1 cellular context compared by ENCODE assay signal in the genomic region with DNA sequence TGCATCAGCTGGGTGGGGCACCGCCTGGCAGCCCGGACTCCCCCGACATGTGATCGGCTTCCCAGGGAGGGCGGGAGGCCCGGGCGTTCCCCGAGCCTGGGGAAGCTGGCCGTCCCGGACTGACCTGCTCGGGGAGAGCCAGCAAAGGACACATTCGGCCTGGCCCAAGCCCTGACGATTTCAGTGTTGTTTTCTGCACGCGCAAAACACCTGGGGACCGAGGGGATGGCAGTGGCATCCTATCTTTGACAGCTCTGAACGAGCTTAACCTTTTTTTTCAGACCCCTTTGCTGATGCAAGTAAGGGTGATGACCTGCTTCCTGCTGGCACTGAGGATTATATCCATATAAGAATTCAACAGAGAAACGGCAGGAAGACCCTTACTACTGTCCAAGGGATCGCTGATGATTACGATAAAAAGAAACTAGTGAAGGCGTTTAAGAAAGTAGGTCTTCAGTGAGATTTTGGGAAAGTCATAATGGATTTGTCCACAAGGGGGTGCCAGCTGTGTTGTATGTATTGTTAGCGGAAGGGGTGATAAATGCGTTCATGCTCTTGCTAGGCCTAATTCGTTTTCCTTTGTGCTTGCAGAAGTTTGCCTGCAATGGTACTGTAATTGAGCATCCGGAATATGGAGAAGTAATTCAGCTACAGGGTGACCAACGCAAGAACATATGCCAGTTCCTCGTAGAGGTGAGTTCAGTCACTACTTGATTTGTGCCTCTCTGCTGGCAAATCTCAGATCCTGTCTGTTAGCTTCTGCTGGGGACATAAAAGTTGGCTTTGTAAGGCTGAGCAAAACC.
TF ChIP-seq lines count a peak whose summit lies in the region.

No MANE protein-coding gene starts in this region.

TF ChIP-seq in HepG2, 621 proteins besides CTCF, POLR2A, EP300 and RAD21 (continued from another document and continues in another):
- TF ChIP-seq, protein P1, sequence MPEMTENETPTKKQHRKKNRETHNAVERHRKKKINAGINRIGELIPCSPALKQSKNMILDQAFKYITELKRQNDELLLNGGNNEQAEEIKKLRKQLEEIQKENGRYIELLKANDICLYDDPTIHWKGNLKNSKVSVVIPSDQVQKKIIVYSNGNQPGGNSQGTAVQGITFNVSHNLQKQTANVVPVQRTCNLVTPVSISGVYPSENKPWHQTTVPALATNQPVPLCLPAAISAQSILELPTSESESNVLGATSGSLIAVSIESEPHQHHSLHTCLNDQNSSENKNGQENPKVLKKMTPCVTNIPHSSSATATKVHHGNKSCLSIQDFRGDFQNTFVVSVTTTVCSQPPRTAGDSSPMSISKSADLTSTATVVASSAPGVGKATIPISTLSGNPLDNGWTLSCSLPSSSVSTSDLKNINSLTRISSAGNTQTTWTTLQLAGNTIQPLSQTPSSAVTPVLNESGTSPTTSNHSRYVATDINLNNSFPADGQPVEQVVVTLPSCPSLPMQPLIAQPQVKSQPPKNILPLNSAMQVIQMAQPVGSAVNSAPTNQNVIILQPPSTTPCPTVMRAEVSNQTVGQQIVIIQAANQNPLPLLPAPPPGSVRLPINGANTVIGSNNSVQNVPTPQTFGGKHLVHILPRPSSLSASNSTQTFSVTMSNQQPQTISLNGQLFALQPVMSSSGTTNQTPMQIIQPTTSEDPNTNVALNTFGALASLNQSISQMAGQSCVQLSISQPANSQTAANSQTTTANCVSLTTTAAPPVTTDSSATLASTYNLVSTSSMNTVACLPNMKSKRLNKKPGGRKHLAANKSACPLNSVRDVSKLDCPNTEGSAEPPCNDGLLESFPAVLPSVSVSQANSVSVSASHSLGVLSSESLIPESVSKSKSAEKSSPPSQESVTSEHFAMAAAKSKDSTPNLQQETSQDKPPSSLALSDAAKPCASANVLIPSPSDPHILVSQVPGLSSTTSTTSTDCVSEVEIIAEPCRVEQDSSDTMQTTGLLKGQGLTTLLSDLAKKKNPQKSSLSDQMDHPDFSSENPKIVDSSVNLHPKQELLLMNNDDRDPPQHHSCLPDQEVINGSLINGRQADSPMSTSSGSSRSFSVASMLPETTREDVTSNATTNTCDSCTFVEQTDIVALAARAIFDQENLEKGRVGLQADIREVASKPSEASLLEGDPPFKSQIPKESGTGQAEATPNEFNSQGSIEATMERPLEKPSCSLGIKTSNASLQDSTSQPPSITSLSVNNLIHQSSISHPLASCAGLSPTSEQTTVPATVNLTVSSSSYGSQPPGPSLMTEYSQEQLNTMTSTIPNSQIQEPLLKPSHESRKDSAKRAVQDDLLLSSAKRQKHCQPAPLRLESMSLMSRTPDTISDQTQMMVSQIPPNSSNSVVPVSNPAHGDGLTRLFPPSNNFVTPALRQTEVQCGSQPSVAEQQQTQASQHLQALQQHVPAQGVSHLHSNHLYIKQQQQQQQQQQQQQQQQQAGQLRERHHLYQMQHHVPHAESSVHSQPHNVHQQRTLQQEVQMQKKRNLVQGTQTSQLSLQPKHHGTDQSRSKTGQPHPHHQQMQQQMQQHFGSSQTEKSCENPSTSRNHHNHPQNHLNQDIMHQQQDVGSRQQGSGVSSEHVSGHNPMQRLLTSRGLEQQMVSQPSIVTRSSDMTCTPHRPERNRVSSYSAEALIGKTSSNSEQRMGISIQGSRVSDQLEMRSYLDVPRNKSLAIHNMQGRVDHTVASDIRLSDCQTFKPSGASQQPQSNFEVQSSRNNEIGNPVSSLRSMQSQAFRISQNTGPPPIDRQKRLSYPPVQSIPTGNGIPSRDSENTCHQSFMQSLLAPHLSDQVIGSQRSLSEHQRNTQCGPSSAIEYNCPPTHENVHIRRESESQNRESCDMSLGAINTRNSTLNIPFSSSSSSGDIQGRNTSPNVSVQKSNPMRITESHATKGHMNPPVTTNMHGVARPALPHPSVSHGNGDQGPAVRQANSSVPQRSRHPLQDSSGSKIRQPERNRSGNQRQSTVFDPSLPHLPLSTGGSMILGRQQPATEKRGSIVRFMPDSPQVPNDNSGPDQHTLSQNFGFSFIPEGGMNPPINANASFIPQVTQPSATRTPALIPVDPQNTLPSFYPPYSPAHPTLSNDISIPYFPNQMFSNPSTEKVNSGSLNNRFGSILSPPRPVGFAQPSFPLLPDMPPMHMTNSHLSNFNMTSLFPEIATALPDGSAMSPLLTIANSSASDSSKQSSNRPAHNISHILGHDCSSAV (CRISPR knock-in tag; IDR thresholded peaks at IDR 0.05; ENCODE audit: borderline replicate concordance): no peak
- TF ChIP-seq ZMAT3 (CRISPR knock-in tag; conservative IDR thresholded peaks at IDR 0.05): no peak
- no peak for TF ChIP-seq ZNF615 (CRISPR knock-in tag; IDR thresholded peaks at IDR 0.05; ENCODE audit: borderline replicate concordance)
- TF ChIP-seq REXO4 (CRISPR knock-in tag; IDR thresholded peaks at IDR 0.05; ENCODE audit: borderline replicate concordance): no peak
- no peak for TF ChIP-seq HHEX (CRISPR knock-in tag; IDR thresholded peaks at IDR 0.05)
- no peak; the same call in 1 of the 2 replicates for TF ChIP-seq MEIS1 (CRISPR knock-in tag; IDR thresholded peaks at IDR 0.05; ENCODE audit: borderline replicate concordance)
- no peak for TF ChIP-seq ZNF652 (CRISPR knock-in tag; IDR thresholded peaks at IDR 0.05; ENCODE audit: borderline replicate concordance, low read depth)
- TF ChIP-seq ZBTB21 (CRISPR knock-in tag; IDR thresholded peaks at IDR 0.05): no peak
- peak; percentile 93; the same call in 1 of the 3 replicates for TF ChIP-seq MXI1 (IDR thresholded peaks at IDR 0.05; ENCODE audit: borderline replicate concordance, low read depth, low read length)
- TF ChIP-seq DRAP1 (CRISPR knock-in tag; IDR thresholded peaks at IDR 0.05): no peak
- TF ChIP-seq ZBTB10 (CRISPR knock-in tag; IDR thresholded peaks at IDR 0.05; ENCODE audit: borderline replicate concordance): no peak
- no peak for TF ChIP-seq PAWR (CRISPR knock-in tag; IDR thresholded peaks at IDR 0.05; ENCODE audit: borderline replicate concordance)
- TF ChIP-seq MYC (CRISPR knock-in tag; IDR thresholded peaks at IDR 0.05; ENCODE audit: borderline replicate concordance): peak; percentile 98
- TF ChIP-seq ZNF687 (CRISPR knock-in tag; IDR thresholded peaks at IDR 0.05): peak; percentile 62
- peak; percentile 27; the same call in 1 of the 2 replicates for TF ChIP-seq KAT8 (CRISPR knock-in tag; IDR thresholded peaks at IDR 0.05)
- TF ChIP-seq CAMTA2 (CRISPR knock-in tag; IDR thresholded peaks at IDR 0.05; ENCODE audit: borderline replicate concordance): 0 out of 2 replicates have a peak, but pooled peaks have one; percentile 3
- no peak for TF ChIP-seq SRSF9 (IDR thresholded peaks at IDR 0.05; ENCODE audit: borderline replicate concordance, insufficient read depth, low read depth, low read length, poor library complexity, severe bottlenecking)
- no peak for TF ChIP-seq KDM3A (CRISPR knock-in tag; IDR thresholded peaks at IDR 0.05; ENCODE audit: low read depth)
- no peak for TF ChIP-seq TRIM22 (IDR thresholded peaks at IDR 0.05)
- peak; percentile 89 for TF ChIP-seq MXD1 (CRISPR knock-in tag; IDR thresholded peaks at IDR 0.05)
- no peak for TF ChIP-seq KLF12 (CRISPR knock-in tag; IDR thresholded peaks at IDR 0.05; ENCODE audit: borderline replicate concordance)
- peak; percentile 48; the same call in 1 of the 2 replicates for TF ChIP-seq SPEN (CRISPR knock-in tag; IDR thresholded peaks at IDR 0.05; ENCODE audit: low read depth)
- TF ChIP-seq GTF2F1 (IDR thresholded peaks at IDR 0.05; ENCODE audit: low read length): no peak
- peak; percentile 62 for TF ChIP-seq ZNF224 (CRISPR knock-in tag; IDR thresholded peaks at IDR 0.05)
- no peak for TF ChIP-seq ARHGAP35 (CRISPR knock-in tag; IDR thresholded peaks at IDR 0.05; ENCODE audit: borderline replicate concordance)
- TF ChIP-seq SMAD9 (CRISPR knock-in tag; IDR thresholded peaks at IDR 0.05): no peak
- TF ChIP-seq, protein P2, sequence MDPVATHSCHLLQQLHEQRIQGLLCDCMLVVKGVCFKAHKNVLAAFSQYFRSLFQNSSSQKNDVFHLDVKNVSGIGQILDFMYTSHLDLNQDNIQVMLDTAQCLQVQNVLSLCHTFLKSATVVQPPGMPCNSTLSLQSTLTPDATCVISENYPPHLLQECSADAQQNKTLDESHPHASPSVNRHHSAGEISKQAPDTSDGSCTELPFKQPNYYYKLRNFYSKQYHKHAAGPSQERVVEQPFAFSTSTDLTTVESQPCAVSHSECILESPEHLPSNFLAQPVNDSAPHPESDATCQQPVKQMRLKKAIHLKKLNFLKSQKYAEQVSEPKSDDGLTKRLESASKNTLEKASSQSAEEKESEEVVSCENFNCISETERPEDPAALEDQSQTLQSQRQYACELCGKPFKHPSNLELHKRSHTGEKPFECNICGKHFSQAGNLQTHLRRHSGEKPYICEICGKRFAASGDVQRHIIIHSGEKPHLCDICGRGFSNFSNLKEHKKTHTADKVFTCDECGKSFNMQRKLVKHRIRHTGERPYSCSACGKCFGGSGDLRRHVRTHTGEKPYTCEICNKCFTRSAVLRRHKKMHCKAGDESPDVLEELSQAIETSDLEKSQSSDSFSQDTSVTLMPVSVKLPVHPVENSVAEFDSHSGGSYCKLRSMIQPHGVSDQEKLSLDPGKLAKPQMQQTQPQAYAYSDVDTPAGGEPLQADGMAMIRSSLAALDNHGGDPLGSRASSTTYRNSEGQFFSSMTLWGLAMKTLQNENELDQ (CRISPR knock-in tag; IDR thresholded peaks at IDR 0.05; ENCODE audit: borderline replicate concordance): no peak
- TF ChIP-seq ZNF12 (CRISPR knock-in tag; IDR thresholded peaks at IDR 0.05): 0 out of 2 replicates have a peak, but pooled peaks have one; percentile 11
- no peak for TF ChIP-seq ZNF75D (CRISPR knock-in tag; IDR thresholded peaks at IDR 0.05; ENCODE audit: borderline replicate concordance)
- peak; percentile 87; the same call in 1 of the 2 replicates for TF ChIP-seq PAF1 (CRISPR knock-in tag; IDR thresholded peaks at IDR 0.05)
- TF ChIP-seq SALL2 (CRISPR knock-in tag; IDR thresholded peaks at IDR 0.05): no peak; the same call in 1 of the 2 replicates
